ENCODE assay signal across 8 cellular contexts in the genomic region with DNA sequence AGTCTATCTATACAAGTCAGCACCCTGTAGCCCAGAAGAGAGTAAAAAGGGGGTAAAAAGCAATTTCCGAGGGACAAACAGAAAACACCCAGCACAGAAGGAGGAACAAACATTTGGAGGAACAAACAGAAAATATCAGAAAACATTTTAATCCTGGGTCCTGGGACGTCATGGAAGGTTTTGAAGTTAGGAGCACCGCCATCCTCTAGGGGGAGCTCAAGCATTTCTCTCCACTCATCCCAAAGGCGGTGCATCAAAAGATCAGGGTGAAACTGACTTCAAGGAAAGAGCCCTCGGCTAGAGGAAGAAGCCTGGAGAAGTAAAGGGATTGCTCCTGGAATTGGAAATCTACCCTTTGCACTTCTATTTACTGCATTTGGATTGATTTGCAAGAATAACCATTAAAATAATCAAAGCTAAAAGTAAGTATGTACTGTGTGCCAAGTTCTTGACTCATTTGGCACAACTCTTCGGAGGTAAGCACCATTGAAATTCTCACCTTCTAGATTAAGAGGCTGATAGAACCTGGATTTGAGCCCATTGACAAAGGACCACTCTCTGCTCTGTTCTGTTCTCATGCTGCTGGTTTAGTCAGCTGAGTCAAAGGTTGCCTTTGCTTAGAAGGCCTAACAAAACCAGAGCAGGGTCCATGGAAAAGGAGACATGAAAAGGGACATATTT. TPM values are rescaled to one million over a fixed set of nuclear protein-coding genes. Genes with fewer than 3 reads are reported as not detected.
DNase-seq lines count a peak whose midpoint lies in the region; ATAC-seq lines count a peak whose summit lies in the region.

No MANE protein-coding gene starts in this region.

- peak; percentile 61 for ATAC-seq in GM19438 (IDR thresholded peaks at IDR 0.05; ENCODE audit: low read depth, unreplicated experiment)
- ATAC-seq in HG03460 (IDR thresholded peaks at IDR 0.05; ENCODE audit: unreplicated experiment) = peak; percentile 82

- DNase-seq in COLO668 (lab: John Stamatoyannopoulos, UW; ENCODE audit: unreplicated experiment) = peak; percentile 62
- DNase-seq in NCI-H526 treated with DMSO at 0.1 percent for 48 hours (lab: John Stamatoyannopoulos, UW) = peak; percentile 53
- peak; percentile 11 to 61 for DNase-seq in activated CD4-positive, alpha-beta T cell treated with anti-CD3 and anti-CD28 coated beads, Interleukin-2, amount 50 U/mL, for 24 hours (ENCODE audit: low read depth in 1 of 2, low spot score in 1 of 2)
- peak; percentile 66 to 87 for DNase-seq in dermis microvascular lymphatic vessel endothelial cell (ENCODE audit: low read depth in 2 of 2)
- peak; percentile 89 for DNase-seq in medulla oblongata (ENCODE audit: extremely low spot score)
- DNase-seq in stimulated activated CD8-positive, alpha-beta memory T cell treated with anti-CD3 and anti-CD28 coated beads, Interleukin-4, amount 100 ng/mL, for 48 hours = peak; percentile 73

RNA-seq across cellular contexts. Expression of gene POC1B, which starts 17.2 kb away (rescaled TPM):
- 13.2 and 17.3 TPM in 2 replicates for total RNA-seq in dermis microvascular lymphatic vessel endothelial cell

RNA-seq across cellular contexts. Expression of gene GALNT4, which starts 18.5 kb away (rescaled TPM):
- total RNA-seq in dermis microvascular lymphatic vessel endothelial cell = 13.3 and 15.0 TPM in 2 replicates

Comparison
In these comparisons a context has a peak if more than half of its experiments do, and no peak if none do; other contexts are left out.
1. Peak in every context shown above with its lines: DNase-seq and ATAC-seq.
2. DNase-seq: peak in every context shown above with its lines; median percentile 89 in medulla oblongata; 76 in dermis microvascular lymphatic vessel endothelial cell; 73 in stimulated activated CD8-positive, alpha-beta memory T cell treated with anti-CD3 and anti-CD28 coated beads, Interleukin-4, amount 100 ng/mL, for 48 hours; 62 in COLO668; 53 in NCI-H526 treated with DMSO at 0.1 percent for 48 hours; 36 in activated CD4-positive, alpha-beta T cell treated with anti-CD3 and anti-CD28 coated beads, Interleukin-2, amount 50 U/mL, for 24 hours.